ENCODE assay signal across 26 cellular contexts in genomic region chr3:106588739-106589138, GRCh38.
"Had no signal": no experiment of that assay in that cellular context is flagged by ENCODE, and none has a peak within 500 bp of the region (broad histone marks: within the 10 kb centered on the region; RNA-seq: fewer than 3 reads in every experiment).

No MANE protein-coding gene starts in this region.

- H3K36me3 Mint-ChIP-seq: activated CD4-positive, alpha-beta memory T cell treated with anti-CD3 and anti-CD28 coated beads for 36 hours; brain; natural killer cell treated with Interleukin-12 subunit alpha and Interleukin-12 subunit beta and Interleukin-15 and Interleukin-18, amount 100 ng/mL, for 72 hours had no signal

- H3K27ac ChIP-seq: ascending aorta, esophagus muscularis mucosa, left lung, lower lobe of right lung, stomach, tibial artery, upper lobe of right lung had no signal

- H3K27me3 ChIP-seq: ascending aorta, esophagus muscularis mucosa, left lung, stomach, tibial artery, upper lobe of right lung had no signal

- H3K4me1 ChIP-seq: ascending aorta, esophagus muscularis mucosa, left lung, lower lobe of right lung, stomach, tibial artery, upper lobe of right lung had no signal

- DNase-seq: activated CD4-positive, CD25-positive, alpha-beta regulatory T cell treated with anti-CD3 and anti-CD28 coated beads, Interleukin-2, amount 50 U/mL, for 72 hours; activated CD8-positive, alpha-beta memory T cell treated with anti-CD3 and anti-CD28 coated beads, Interleukin-2, amount 50 U/mL, for 4 hours; activated naive CD4-positive, alpha-beta T cell; activated T-cell treated with anti-CD3 and anti-CD28 coated beads, Interleukin-2, amount 50 U/mL, for 1 hour; caudate nucleus; cortex of kidney; left lung; lower lobe of right lung; mesendoderm; mucosa of descending colon; posterior cingulate gyrus; right cardiac atrium; stimulated activated CD4-positive, alpha-beta T cell treated with anti-CD3 and anti-CD28 coated beads, Interleukin-15, amount 100 ng/mL, for 24 hours; stimulated activated CD4-positive, alpha-beta T cell treated with anti-CD3 and anti-CD28 coated beads, Interleukin-2, amount 100 ng/mL, for 24 hours; stimulated activated naive B cell treated with anti-CD40 and anti-IgM and Interleukin-4, amounts not matched to agents 10 μg/mL and 1 μg/mL and 100 μg/mL, for 72 hours; stomach; SW 1271; T-helper 9 cell; tibial artery; upper lobe of right lung had no signal

- H3K27me3 Mint-ChIP-seq: activated CD4-positive, alpha-beta memory T cell treated with anti-CD3 and anti-CD28 coated beads for 36 hours; brain; stimulated activated naive B cell treated with anti-CD40 and anti-IgM and Interleukin-4, amounts not matched to agents 10 μg/mL and 1 μg/mL and 100 μg/mL, for 72 hours had no signal

- H3K36me3 ChIP-seq: ascending aorta, esophagus muscularis mucosa, left lung, lower lobe of right lung, stomach, tibial artery, upper lobe of right lung had no signal

- ATAC-seq: left lung; lower lobe of right lung; mucosa of descending colon; natural killer cell treated with Interleukin-12 subunit alpha and Interleukin-12 subunit beta and Interleukin-15 and Interleukin-18, amount 100 ng/mL, for 72 hours; right cardiac atrium; stimulated activated naive B cell treated with anti-CD40 and anti-IgM and Interleukin-4, amounts not matched to agents 10 μg/mL and 1 μg/mL and 100 μg/mL, for 72 hours; upper lobe of right lung had no signal

- H3K4me3 Mint-ChIP-seq: activated CD4-positive, alpha-beta memory T cell treated with anti-CD3 and anti-CD28 coated beads for 36 hours; brain; natural killer cell treated with Interleukin-12 subunit alpha and Interleukin-12 subunit beta and Interleukin-15 and Interleukin-18, amount 100 ng/mL, for 72 hours; stimulated activated naive B cell treated with anti-CD40 and anti-IgM and Interleukin-4, amounts not matched to agents 10 μg/mL and 1 μg/mL and 100 μg/mL, for 72 hours; T-helper 1 cell treated with Interleukin-12 subunit alpha and Interleukin-12 subunit beta and Interleukin-4 antibody, amounts not matched to agents 30 μg/mL and 1 μg/mL, for 36 hours had no signal

- H3K9me3 Mint-ChIP-seq: activated CD4-positive, alpha-beta memory T cell treated with anti-CD3 and anti-CD28 coated beads for 36 hours; natural killer cell treated with Interleukin-12 subunit alpha and Interleukin-12 subunit beta and Interleukin-15 and Interleukin-18, amount 100 ng/mL, for 72 hours had no signal

- H3K27ac Mint-ChIP-seq: activated CD4-positive, alpha-beta memory T cell treated with anti-CD3 and anti-CD28 coated beads for 36 hours; brain; natural killer cell treated with Interleukin-12 subunit alpha and Interleukin-12 subunit beta and Interleukin-15 and Interleukin-18, amount 100 ng/mL, for 72 hours; stimulated activated naive B cell treated with anti-CD40 and anti-IgM and Interleukin-4, amounts not matched to agents 10 μg/mL and 1 μg/mL and 100 μg/mL, for 72 hours; T-helper 1 cell treated with Interleukin-12 subunit alpha and Interleukin-12 subunit beta and Interleukin-4 antibody, amounts not matched to agents 30 μg/mL and 1 μg/mL, for 36 hours had no signal

- H3K9me3 ChIP-seq: ascending aorta, esophagus muscularis mucosa, left lung, lower lobe of right lung, mucosa of descending colon, stomach, tibial artery, upper lobe of right lung had no signal

- H3K4me3 ChIP-seq: ascending aorta, esophagus muscularis mucosa, left lung, lower lobe of right lung, mucosa of descending colon, stomach, tibial artery, upper lobe of right lung had no signal
